In genomic region chr16:86287641-86288201, GRCh38 we compare ENCODE assay signal across 15 cellular contexts.
"Had no signal": no experiment of that assay in that cellular context is flagged by ENCODE, and none has a peak within 500 bp of the region (broad histone marks: within the 10 kb centered on the region; RNA-seq: fewer than 3 reads in every experiment).

No MANE protein-coding gene starts in this region.

- H3K9me3 ChIP-seq: body of pancreas, neutrophil, SK-N-SH, thoracic aorta had no signal

- H3K36me3 ChIP-seq: neutrophil, thoracic aorta, WERI-Rb-1 had no signal

- ATAC-seq: activated CD8-positive, alpha-beta T cell treated with anti-CD3 and anti-CD28 coated beads, Interleukin-2, amount 10 ng/mL, durations not matched to agents 7 days and 5 days; body of pancreas; left ventricle myocardium superior; sciatic nerve had no signal

- H3K27ac ChIP-seq: body of pancreas, neutrophil, thoracic aorta, WERI-Rb-1 had no signal

- H3K9ac ChIP-seq: SK-N-SH had no signal

- H3K4me2 ChIP-seq: SK-N-SH had no signal

- H3K4me3 ChIP-seq: body of pancreas, thoracic aorta had no signal

- H3K9me2 ChIP-seq: SK-N-SH had no signal

- DNase-seq: activated CD4-positive, alpha-beta T cell treated with anti-CD3 and anti-CD28 coated beads for 4 hours; activated CD8-positive, alpha-beta T cell treated with anti-CD3 and anti-CD28 coated beads, Interleukin-2, amount 10 ng/mL, durations not matched to agents 7 days and 5 days; amniotic stem cell; body of pancreas; central memory CD4-positive, alpha-beta T cell; cortex of kidney; effector memory CD4-positive, alpha-beta T cell; left ventricle myocardium superior; SK-N-SH; stimulated activated naive CD4-positive, alpha-beta T cell; T-helper 1 cell; WERI-Rb-1 had no signal
